1 cellular context compared by ENCODE assay signal in genomic region chr7:593324-594115, GRCh38.
TF ChIP-seq lines count a peak whose summit lies in the region.

No MANE protein-coding gene starts in this region.

TF ChIP-seq in GM23338, 12 proteins besides CTCF, POLR2A, EP300 and RAD21 (continued from another document):
- TF ChIP-seq ZNF462 (CRISPR knock-in tag; IDR thresholded peaks at IDR 0.05), result no peak
- TF ChIP-seq EZH2phosphoT487 (IDR thresholded peaks at IDR 0.05; ENCODE audit: unreplicated experiment), result no peak
- TF ChIP-seq EZH2 (IDR thresholded peaks at IDR 0.05; ENCODE audit: low read depth, unreplicated experiment), result no peak
